In genomic region chr3:152470893-152471292, GRCh38 we compare ENCODE assay signal across 14 cellular contexts.
A peak's percentile ranks its signal among the peaks of the same experiment; 100 is the strongest.
DNase-seq lines count a peak whose midpoint lies in the region; ATAC-seq and TF ChIP-seq lines count a peak whose summit lies in the region.
"Had no signal": no experiment of that assay in that cellular context is flagged by ENCODE, and none has a peak within 500 bp of the region (broad histone marks: within the 10 kb centered on the region; RNA-seq: fewer than 3 reads in every experiment).

No MANE protein-coding gene starts in this region.

- no peak for ATAC-seq in CD8-positive, alpha-beta T cell
- ATAC-seq in effector memory CD8-positive, alpha-beta T cell (replicated peaks): no peak
- ATAC-seq in GM21737 (IDR thresholded peaks at IDR 0.05; ENCODE audit: unreplicated experiment) (no peak), mucosa of descending colon (no peak)

- H3K9me3 Mint-ChIP-seq in CD8-positive, alpha-beta T cell: no peaks in the 10 kb centered on the region
- H3K9me3 Mint-ChIP-seq in HFFc6: peaks cover 4% of the 10 kb centered on the region; the same call in 1 of the 2 replicates
- no peaks in the 10 kb centered on the region for H3K9me3 Mint-ChIP-seq in effector memory CD8-positive, alpha-beta T cell

- H3K27me3 Mint-ChIP-seq in CD8-positive, alpha-beta T cell (ENCODE audit: low read depth): no peaks in the 10 kb centered on the region
- peaks cover 10% of the 10 kb centered on the region for H3K27me3 Mint-ChIP-seq in HFFc6 (ENCODE audit: insufficient read depth)
- H3K27me3 Mint-ChIP-seq in effector memory CD8-positive, alpha-beta T cell: no peaks in the 10 kb centered on the region

- POLR2A ChIA-PET in CD8-positive, alpha-beta T cell (lab: Charles Lee): interaction anchor here (0.6 kb wide), 1 partner anchor 847 kb away, joined by 3 read pairs; no protein-coding TSS in a partner anchor

- no peaks in the 10 kb centered on the region for H3K36me3 ChIP-seq in CD8-positive, alpha-beta T cell (ENCODE audit: insufficient read depth, low read length)
- H3K36me3 ChIP-seq in mucosa of descending colon (ENCODE audit: low read depth): no peaks in the 10 kb centered on the region

- no peak for TF ChIP-seq CTCF in CD8-positive, alpha-beta T cell (IDR thresholded peaks at IDR 0.05)
- TF ChIP-seq CTCF in HFFc6 (IDR thresholded peaks at IDR 0.05) (no peak), retinal pigment epithelial cell (conservative IDR thresholded peaks at IDR 0.05; ENCODE audit: low read depth, low read length) (no peak), mucosa of descending colon (IDR thresholded peaks at IDR 0.05) (no peak)

- CTCF ChIA-PET in CD8-positive, alpha-beta T cell (lab: Charles Lee): interaction anchor here (1.0 kb wide), 1 partner anchor 399 kb away, joined by 3 read pairs; no protein-coding TSS in a partner anchor

- DNase-seq in CD8-positive, alpha-beta T cell: no peak
- no peak for DNase-seq in HFFc6
- no peak for DNase-seq in effector memory CD8-positive, alpha-beta T cell
- DNase-seq in retinal pigment epithelial cell (ENCODE audit: low read depth): peak; percentile 33
- no peak for DNase-seq in H4 (ENCODE audit: low spot score)
- DNase-seq in mucosa of descending colon: no peak
- DNase-seq: Caco-2, HCEC 1CT, NCI-H2107, NCI-H345, NCI-H69, SK-N-SH had no signal

- intact Hi-C loops in CD8-positive, alpha-beta T cell (cut with DNase I, micrococcal nuclease): loop anchor here (2.0 to 5.0 kb wide), 2 partner anchors 51 to 398 kb away; no protein-coding TSS in a partner anchor
- intact Hi-C loops in mucosa of descending colon (cut with DNase I, micrococcal nuclease): no loop called here

- H3K27ac ChIP-seq in CD8-positive, alpha-beta T cell (ENCODE audit: low read depth, low read length): no peak overlapping the region

- H3K9me3 ChIP-seq in CD8-positive, alpha-beta T cell (ENCODE audit: low read length): no peaks in the 10 kb centered on the region
- no peaks in the 10 kb centered on the region for H3K9me3 ChIP-seq in mucosa of descending colon
- H3K9me3 ChIP-seq: SK-N-SH had no signal

- H3K4me1 ChIP-seq in CD8-positive, alpha-beta T cell (ENCODE audit: insufficient read depth, low read length): peaks cover 12% of the 10 kb centered on the region
- H3K4me1 ChIP-seq in mucosa of descending colon (ENCODE audit: low read depth): no peaks in the 10 kb centered on the region
- H3K4me1 ChIP-seq: Caco-2 had no signal

- H3K4me3 ChIP-seq in CD8-positive, alpha-beta T cell (ENCODE audit: low read depth, low read length): no peak overlapping the region
- H3K4me3 ChIP-seq in retinal pigment epithelial cell (ENCODE audit: low read length) (no peak overlapping the region), mucosa of descending colon (no peak overlapping the region)

- H3K36me3 Mint-ChIP-seq in CD8-positive, alpha-beta T cell: peaks cover 11% of the 10 kb centered on the region
- H3K36me3 Mint-ChIP-seq in HFFc6 (ENCODE audit: low read depth): peaks cover 6% of the 10 kb centered on the region
- H3K36me3 Mint-ChIP-seq in effector memory CD8-positive, alpha-beta T cell (ENCODE audit: insufficient read depth): peaks cover 26% of the 10 kb centered on the region

- H3K27ac Mint-ChIP-seq in CD8-positive, alpha-beta T cell: peak overlapping the region; percentile 63
- peak overlapping the region; percentile 58 for H3K27ac Mint-ChIP-seq in HFFc6
- H3K27ac Mint-ChIP-seq in effector memory CD8-positive, alpha-beta T cell: peak overlapping the region; percentile 31 to 65

- H3K27me3 ChIP-seq in CD8-positive, alpha-beta T cell (ENCODE audit: insufficient read depth, low read length): no peaks in the 10 kb centered on the region
- H3K27me3 ChIP-seq: BLaER1 treated with 17β-estradiol and CSF1 and Interleukin-3, amounts not matched to agents 10 nM and 100 nM had no signal

- no peak overlapping the region for H3K4me3 Mint-ChIP-seq in CD8-positive, alpha-beta T cell
- 0 out of 2 replicates have a peak overlapping the region, but pooled peaks have one; percentile 8 for H3K4me3 Mint-ChIP-seq in HFFc6
- H3K4me3 Mint-ChIP-seq in effector memory CD8-positive, alpha-beta T cell: no peak overlapping the region

- peaks cover 22% of the 10 kb centered on the region for H3K4me1 Mint-ChIP-seq in CD8-positive, alpha-beta T cell (ENCODE audit: low read depth)
- peaks cover 30% of the 10 kb centered on the region for H3K4me1 Mint-ChIP-seq in HFFc6 (ENCODE audit: low read depth)
- peaks cover 11 to 14% of the 10 kb centered on the region in 2 donors for H3K4me1 Mint-ChIP-seq in effector memory CD8-positive, alpha-beta T cell (ENCODE audit: low read depth in 2 of 2)

Comparison
In these comparisons a context has a peak if more than half of its experiments do, and no peak if none do; other contexts are left out.
1. intact Hi-C loops: an anchor here in CD8-positive, alpha-beta T cell (2.0 to 5.0 kb wide); none called in mucosa of descending colon.